1 cellular context compared by ENCODE assay signal in genomic region chr17:41500131-41500911, GRCh38.
A peak's percentile ranks its signal among the peaks of the same experiment; 100 is the strongest.
TF ChIP-seq lines count a peak whose summit lies in the region.

No MANE protein-coding gene starts in this region.

TF ChIP-seq in K562, 482 proteins besides CTCF, POLR2A, EP300 and RAD21 (continued from another document):
- peak; percentile 57 for TF ChIP-seq USF1 (CRISPR knock-in tag; IDR thresholded peaks at IDR 0.05)
- TF ChIP-seq ARHGAP35 (IDR thresholded peaks at IDR 0.05; ENCODE audit: partially characterized antibody) = no peak
- TF ChIP-seq SMARCC2 (IDR thresholded peaks at IDR 0.05; ENCODE audit: low read depth) = no peak
- peak in 1 of 2 experiments; percentile 62; a peak in 2 of 4 replicates for TF ChIP-seq HDAC1 (IDR thresholded peaks at IDR 0.05)
- TF ChIP-seq FOXJ2 (tag; IDR thresholded peaks at IDR 0.05) = peak; percentile 74; the same call in 1 of the 2 replicates
- no peak for TF ChIP-seq TEAD2 (tag; IDR thresholded peaks at IDR 0.05)
- 0 out of 2 replicates have a peak, but pooled peaks have one; percentile 17 for TF ChIP-seq ZBTB33 (CRISPR knock-in tag; IDR thresholded peaks at IDR 0.05)
- peak; percentile 45 for TF ChIP-seq SMAD1 (IDR thresholded peaks at IDR 0.05; ENCODE audit: low read depth, low read length, partially characterized antibody)
- no peak for TF ChIP-seq KAT8 (IDR thresholded peaks at IDR 0.05; ENCODE audit: low read depth)
- TF ChIP-seq KAT2B (IDR thresholded peaks at IDR 0.05; ENCODE audit: low read depth, low read length) = no peak
- TF ChIP-seq SMARCA4 (IDR thresholded peaks at IDR 0.05) = peak; percentile 84
- peak; percentile 91 for TF ChIP-seq SMAD4 (CRISPR knock-in tag; conservative IDR thresholded peaks at IDR 0.05)
- peak; percentile 92 for TF ChIP-seq ESRRA (IDR thresholded peaks at IDR 0.05; ENCODE audit: borderline replicate concordance, low read depth)
- TF ChIP-seq FOS (IDR thresholded peaks at IDR 0.05; ENCODE audit: extremely low read depth, insufficient read length) = no peak
- TF ChIP-seq DIDO1 (tag; IDR thresholded peaks at IDR 0.05; ENCODE audit: low read depth) = no peak
- no peak for TF ChIP-seq ZC3H8 (IDR thresholded peaks at IDR 0.05)
